27 cellular contexts compared by ENCODE assay signal in the genomic region with DNA sequence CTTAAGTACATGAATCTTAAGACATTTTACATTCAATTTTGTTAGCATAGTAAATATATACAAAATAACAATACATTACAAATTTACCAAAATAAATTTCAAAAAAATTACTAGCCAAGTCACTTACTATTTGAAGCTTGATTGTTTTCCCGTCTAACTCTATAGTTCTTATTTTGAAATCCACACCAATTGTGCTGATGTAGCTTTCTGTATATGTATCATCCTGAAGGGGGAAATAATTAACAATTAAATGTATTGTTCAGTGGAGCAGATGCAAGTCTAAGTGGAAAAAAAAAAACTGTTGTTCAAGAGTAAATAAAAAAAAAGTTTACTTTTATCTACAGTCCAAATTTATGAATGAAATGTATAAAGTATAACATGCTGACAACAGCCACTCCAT. TPM values are rescaled to one million over a fixed set of nuclear protein-coding genes. Genes with fewer than 3 reads are reported as not detected.
DNase-seq lines count a peak whose midpoint lies in the region; ATAC-seq, FAIRE-seq and TF ChIP-seq lines count a peak whose summit lies in the region.
"Had no signal": no experiment of that assay in that cellular context is flagged by ENCODE, and none has a peak within 500 bp of the region (broad histone marks: within the 10 kb centered on the region; RNA-seq: fewer than 3 reads in every experiment).

No MANE protein-coding gene starts in this region.

- peaks cover 6% of the 10 kb centered on the region for H3K36me3 Mint-ChIP-seq in natural killer cell
- peaks cover 17% of the 10 kb centered on the region for H3K36me3 Mint-ChIP-seq in natural killer cell treated with Interleukin-12 subunit alpha and Interleukin-12 subunit beta and Interleukin-15 and Interleukin-18, amount 100 ng/mL, for 72 hours

- DNase-seq in natural killer cell (no peak), RCC 7860 (ENCODE audit: low spot score) (no peak), frontal cortex (ENCODE audit: low spot score in 2 of 2) (no peak), DMS53 treated with DMSO at 0.1 percent for 48 hours (lab: John Stamatoyannopoulos, UW; ENCODE audit: unreplicated experiment) (no peak), foreskin keratinocyte (no peak)
- no peak for DNase-seq in natural killer cell treated with Interleukin-12 subunit alpha and Interleukin-12 subunit beta and Interleukin-15 and Interleukin-18, amount 100 ng/mL, for 72 hours (ENCODE audit: low spot score)
- no peak for DNase-seq in stimulated activated CD4-positive, alpha-beta T cell treated with anti-CD3 and anti-CD28 coated beads, Interleukin-1b, Interleukin-23, amount 100 ng/mL, for 48 hours
- DNase-seq: ACHN; Caco-2; CD4-positive, alpha-beta T cell; DMS 273 treated with DMSO at 0.1 percent for 48 hours; DND-41; GOT3; HCEC 1CT; NCI-H1694; NCI-H2081; NCI-H226; NCI-H510A treated with DMSO at 0.1 percent for 48 hours; NCI-H774; NK-92 treated with Interleukin-12 subunit alpha and Interleukin-12 subunit beta, amount 100 ng/mL, for 24 hours had no signal

- H3K4me3 Mint-ChIP-seq in natural killer cell, result no peak overlapping the region
- H3K4me3 Mint-ChIP-seq in natural killer cell treated with Interleukin-12 subunit alpha and Interleukin-12 subunit beta and Interleukin-15 and Interleukin-18, amount 100 ng/mL, for 72 hours, result no peak overlapping the region
- H3K4me3 Mint-ChIP-seq: CD4-positive, alpha-beta T cell had no signal

- H3K27me3 ChIP-seq in subcutaneous abdominal adipose tissue (ENCODE audit: control insufficient read depth in 5 of 5, insufficient read depth in 4 of 5, low read length in 5 of 5), result no peaks in the 10 kb centered on the region
- H3K27me3 ChIP-seq in foreskin keratinocyte, result no peaks in the 10 kb centered on the region
- H3K27me3 ChIP-seq: BLaER1, SJSA1 had no signal

- FAIRE-seq in RCC 7860 (lab: Jason Lieb, UNC) (peak; percentile 52), frontal cortex (lab: Jason Lieb, UNC) (peak; percentile 66)
- FAIRE-seq: GM12891 had no signal

- no peak overlapping the region for H3K4me3 ChIP-seq in subcutaneous abdominal adipose tissue (ENCODE audit: low read depth in 1 of 5, low read length in 5 of 5)
- H3K4me3 ChIP-seq: BLaER1, SJSA1 had no signal

- H3K9me3 Mint-ChIP-seq in natural killer cell, result no peaks in the 10 kb centered on the region
- H3K9me3 Mint-ChIP-seq in natural killer cell treated with Interleukin-12 subunit alpha and Interleukin-12 subunit beta and Interleukin-15 and Interleukin-18, amount 100 ng/mL, for 72 hours, result no peaks in the 10 kb centered on the region
- H3K9me3 Mint-ChIP-seq: CD4-positive, alpha-beta T cell had no signal

- H3K27me3 Mint-ChIP-seq in natural killer cell (ENCODE audit: low read depth in 2 of 2), result no peaks in the 10 kb centered on the region
- no peaks in the 10 kb centered on the region for H3K27me3 Mint-ChIP-seq in natural killer cell treated with Interleukin-12 subunit alpha and Interleukin-12 subunit beta and Interleukin-15 and Interleukin-18, amount 100 ng/mL, for 72 hours
- H3K27me3 Mint-ChIP-seq: CD4-positive, alpha-beta T cell had no signal

- H3K9me3 ChIP-seq in subcutaneous abdominal adipose tissue (ENCODE audit: control insufficient read depth in 5 of 5, low read length in 5 of 5), result no peaks in the 10 kb centered on the region
- H3K9me3 ChIP-seq: Caco-2, SJSA1 had no signal

- no peak overlapping the region for H3K9ac ChIP-seq in subcutaneous abdominal adipose tissue (ENCODE audit: low read length in 5 of 5)
- H3K9ac ChIP-seq: BLaER1, KMS-11 had no signal

- TF ChIP-seq CTCF in natural killer cell (IDR thresholded peaks at IDR 0.05) (no peak), foreskin keratinocyte (conservative IDR thresholded peaks at IDR 0.05) (no peak)

- H3K4me1 Mint-ChIP-seq in natural killer cell, result peaks cover 29 to 38% of the 10 kb centered on the region in 2 donors
- H3K4me1 Mint-ChIP-seq in natural killer cell treated with Interleukin-12 subunit alpha and Interleukin-12 subunit beta and Interleukin-15 and Interleukin-18, amount 100 ng/mL, for 72 hours (ENCODE audit: low read depth in 2 of 2), result peaks cover 20 to 24% of the 10 kb centered on the region in 2 donors

- H3K36me3 ChIP-seq in subcutaneous abdominal adipose tissue (ENCODE audit: control insufficient read depth in 5 of 5, insufficient read depth in 5 of 5, low read length in 5 of 5), result peaks cover 12 to 51% (median 44%) of the 10 kb centered on the region in 5 donors

- H3K4me1 ChIP-seq in subcutaneous abdominal adipose tissue (ENCODE audit: control insufficient read depth in 5 of 5, insufficient read depth in 5 of 5, low read length in 5 of 5) (peaks cover 2 to 28% (median 11%) of the 10 kb centered on the region in 5 donors), foreskin keratinocyte (no peaks in the 10 kb centered on the region)
- H3K4me1 ChIP-seq: BLaER1, Caco-2 had no signal

- ATAC-seq in natural killer cell (no peak), foreskin keratinocyte (no peak)
- ATAC-seq in natural killer cell treated with Interleukin-12 subunit alpha and Interleukin-12 subunit beta and Interleukin-15 and Interleukin-18, amount 100 ng/mL, for 72 hours, result no peak
- ATAC-seq: Right ventricle myocardium inferior had no signal

- intact Hi-C loops in natural killer cell (cut with micrococcal nuclease), result no loop called here

- H3K27ac Mint-ChIP-seq in natural killer cell, result peak overlapping the region; percentile 33 to 64
- no peak overlapping the region for H3K27ac Mint-ChIP-seq in natural killer cell treated with Interleukin-12 subunit alpha and Interleukin-12 subunit beta and Interleukin-15 and Interleukin-18, amount 100 ng/mL, for 72 hours

- H3K27ac ChIP-seq in subcutaneous abdominal adipose tissue (ENCODE audit: low read depth, low read length) (peak overlapping the region; percentile 4), foreskin keratinocyte (no peak overlapping the region)
- H3K27ac ChIP-seq: BLaER1, HL-60, KMS-11, SJSA1 had no signal

RNA-seq across cellular contexts. Expression of gene RAB1A, which starts 32.1 kb away (rescaled TPM):
- total RNA-seq in natural killer cell, result 100 to 1,000 TPM in 1 of 3 donors, 10 to 100 TPM in 2; 83.5 to 101 (median 93.6) TPM
- 100 to 1,000 TPM; 103 to 136 TPM for total RNA-seq in natural killer cell treated with Interleukin-12 subunit alpha and Interleukin-12 subunit beta and Interleukin-15 and Interleukin-18, amount 100 ng/mL, for 72 hours
- total RNA-seq in frontal cortex, result 101 TPM
- 135 and 149 TPM in 2 replicates for total RNA-seq in foreskin keratinocyte
- 176 and 178 TPM in 2 replicates for polyA plus RNA-seq in foreskin keratinocyte

RNA-seq across cellular contexts. Expression of gene CEP68, which starts 41.6 kb away (rescaled TPM):
- total RNA-seq in natural killer cell (1 to 10 TPM; 5.6 to 8.3 (median 5.8) TPM), frontal cortex (46.5 TPM), foreskin keratinocyte (5.4 and 5.8 TPM in 2 replicates)
- 1 to 10 TPM; 2.0 to 2.3 TPM for total RNA-seq in natural killer cell treated with Interleukin-12 subunit alpha and Interleukin-12 subunit beta and Interleukin-15 and Interleukin-18, amount 100 ng/mL, for 72 hours
- 4.2 and 4.7 TPM in 2 replicates for polyA plus RNA-seq in foreskin keratinocyte

Comparison
In these comparisons a context has a peak if more than half of its experiments do, and no peak if none do; other contexts are left out.
1. H3K27ac Mint-ChIP-seq: peak in natural killer cell (2 of 2); none in natural killer cell treated with Interleukin-12 subunit alpha and Interleukin-12 subunit beta and Interleukin-15 and Interleukin-18, amount 100 ng/mL, for 72 hours (0 of 2).